In genomic region chr21:33019516-33019884, GRCh38 we compare ENCODE assay signal across 15 cellular contexts. TPM values are rescaled to one million over a fixed set of nuclear protein-coding genes. Genes with fewer than 3 reads are reported as not detected.
DNase-seq lines count a peak whose midpoint lies in the region; ATAC-seq and TF ChIP-seq lines count a peak whose summit lies in the region.
"Had no signal": no experiment of that assay in that cellular context is flagged by ENCODE, and none has a peak within 500 bp of the region (broad histone marks: within the 10 kb centered on the region; RNA-seq: fewer than 3 reads in every experiment).

No MANE protein-coding gene starts in this region.

- H3K4me1 ChIP-seq in hepatocyte (ENCODE audit: insufficient read depth) (peaks cover 9% of the 10 kb centered on the region), psoas muscle (peaks cover 24% of the 10 kb centered on the region)
- H3K4me1 ChIP-seq: HAP-1 had no signal

- 11% methylated on average over 16 of the region's 17 CpGs for WGBS in hepatocyte (ENCODE audit: low lambda C conversion rate, missing lambda C conversion rate)
- 15 to 24% (median 19%) methylated on average over 17 of the region's 17 CpGs for WGBS in psoas muscle, 3 donors

- no peak overlapping the region for H3K27ac Mint-ChIP-seq in activated CD8-positive, alpha-beta memory T cell treated with anti-CD3 and anti-CD28 coated beads, Interleukin-2, amount 10 ng/mL, durations not matched to agents 7 days and 5 days
- H3K27ac Mint-ChIP-seq in IgD-negative memory B cell (no peak overlapping the region), progenitor cell of endocrine pancreas (no peak overlapping the region)
- H3K27ac Mint-ChIP-seq: T-helper 1 cell treated with Interleukin-12 subunit alpha and Interleukin-12 subunit beta and Interleukin-4 antibody, amounts not matched to agents 30 μg/mL and 1 μg/mL, for 36 hours had no signal

- peaks cover 99% of the 10 kb centered on the region for H3K27me3 ChIP-seq in hepatocyte
- peaks cover 0 to 85% (median 37%) of the 10 kb centered on the region in 3 donors for H3K27me3 ChIP-seq in psoas muscle (ENCODE audit: insufficient read depth in 3 of 3, low read length in 2 of 3)

- no peak overlapping the region for H3K4me3 ChIP-seq in hepatocyte
- H3K4me3 ChIP-seq in psoas muscle: no peak overlapping the region
- H3K4me3 ChIP-seq: HAP-1 had no signal

- no peak overlapping the region for H2AFZ ChIP-seq in hepatocyte

- no peak overlapping the region for H3K4me3 Mint-ChIP-seq in activated CD8-positive, alpha-beta memory T cell treated with anti-CD3 and anti-CD28 coated beads, Interleukin-2, amount 10 ng/mL, durations not matched to agents 7 days and 5 days
- H3K4me3 Mint-ChIP-seq in IgD-negative memory B cell (peak overlapping the region in 3 of 4 donors; percentile 4 to 83 (median 31)), progenitor cell of endocrine pancreas (ENCODE audit: low read depth) (peak overlapping the region; percentile 43)
- H3K4me3 Mint-ChIP-seq: T-helper 1 cell treated with Interleukin-12 subunit alpha and Interleukin-12 subunit beta and Interleukin-4 antibody, amounts not matched to agents 30 μg/mL and 1 μg/mL, for 36 hours had no signal

- H3K36me3 Mint-ChIP-seq in activated CD8-positive, alpha-beta memory T cell treated with anti-CD3 and anti-CD28 coated beads, Interleukin-2, amount 10 ng/mL, durations not matched to agents 7 days and 5 days: no peaks in the 10 kb centered on the region
- H3K36me3 Mint-ChIP-seq in IgD-negative memory B cell (no peaks in the 10 kb centered on the region), progenitor cell of endocrine pancreas (ENCODE audit: insufficient read depth) (no peaks in the 10 kb centered on the region)

- no peak for TF ChIP-seq CTCF in hepatocyte (IDR thresholded peaks at IDR 0.05; ENCODE audit: poor library complexity)
- TF ChIP-seq CTCF in progenitor cell of endocrine pancreas (IDR thresholded peaks at IDR 0.05; ENCODE audit: unreplicated experiment): no peak
- no peak for TF ChIP-seq CTCF in psoas muscle (IDR thresholded peaks at IDR 0.05)

- intact Hi-C loops in psoas muscle (cut with DNase I): loop anchor here in 1 of 2 donors (5.0 kb wide), 1 partner anchor 48 kb away; no protein-coding TSS in a partner anchor

- H3K27me3 Mint-ChIP-seq in activated CD8-positive, alpha-beta memory T cell treated with anti-CD3 and anti-CD28 coated beads, Interleukin-2, amount 10 ng/mL, durations not matched to agents 7 days and 5 days: peaks cover 87% of the 10 kb centered on the region
- H3K27me3 Mint-ChIP-seq in IgD-negative memory B cell: peaks cover 68% of the 10 kb centered on the region
- peaks cover 91% of the 10 kb centered on the region for H3K27me3 Mint-ChIP-seq in progenitor cell of endocrine pancreas

- peak; percentile 21 for DNase-seq in activated CD8-positive, alpha-beta memory T cell treated with anti-CD3 and anti-CD28 coated beads, Interleukin-2, amount 10 ng/mL, durations not matched to agents 7 days and 5 days
- no peak for DNase-seq in activated CD8-positive, alpha-beta memory T cell treated with anti-CD3 and anti-CD28 coated beads, Interleukin-2, amount 50 U/mL, for 4 hours
- DNase-seq in hepatocyte (ENCODE audit: low spot score) (no peak), progenitor cell of endocrine pancreas (ENCODE audit: low spot score, unreplicated experiment) (no peak), psoas muscle (no peak)
- DNase-seq: midbrain, NCI-H1092 treated with DMSO at 0.1 percent for 48 hours, transverse colon had no signal

- no peaks in the 10 kb centered on the region for H3K79me2 ChIP-seq in hepatocyte

- CTCF ChIA-PET in activated CD8-positive, alpha-beta memory T cell treated with anti-CD3 and anti-CD28 coated beads, Interleukin-2, amount 10 ng/mL, durations not matched to agents 7 days and 5 days (lab: Charles Lee): no interaction called here

- H3K27ac ChIP-seq in hepatocyte: no peak overlapping the region
- H3K27ac ChIP-seq in psoas muscle: no peak overlapping the region
- H3K27ac ChIP-seq: transverse colon had no signal

- peak overlapping the region; percentile 80 for H3K4me2 ChIP-seq in hepatocyte

- no peaks in the 10 kb centered on the region for H3K9me3 ChIP-seq in hepatocyte (ENCODE audit: low read depth)
- no peaks in the 10 kb centered on the region for H3K9me3 ChIP-seq in psoas muscle
- H3K9me3 ChIP-seq: HAP-1, transverse colon had no signal

- peaks cover 15% of the 10 kb centered on the region for H3K4me1 Mint-ChIP-seq in activated CD8-positive, alpha-beta memory T cell treated with anti-CD3 and anti-CD28 coated beads, Interleukin-2, amount 10 ng/mL, durations not matched to agents 7 days and 5 days
- H3K4me1 Mint-ChIP-seq in IgD-negative memory B cell (peaks cover 2 to 20% (median 16%) of the 10 kb centered on the region in 3 donors), progenitor cell of endocrine pancreas (ENCODE audit: low read depth) (peaks cover 7% of the 10 kb centered on the region)

- H4K20me1 ChIP-seq in hepatocyte (ENCODE audit: insufficient read depth, poor library complexity, severe bottlenecking): no peaks in the 10 kb centered on the region

- H3K36me3 ChIP-seq in hepatocyte (replicated peaks; ENCODE audit: insufficient read depth, low read depth) (no peaks in the 10 kb centered on the region), psoas muscle (ENCODE audit: insufficient read depth in 1 of 2, low read depth in 1 of 2) (no peaks in the 10 kb centered on the region)
- H3K36me3 ChIP-seq: HAP-1, transverse colon had no signal

- H3K9me3 Mint-ChIP-seq in activated CD8-positive, alpha-beta memory T cell treated with anti-CD3 and anti-CD28 coated beads, Interleukin-2, amount 10 ng/mL, durations not matched to agents 7 days and 5 days (ENCODE audit: low read depth): no peaks in the 10 kb centered on the region
- H3K9me3 Mint-ChIP-seq in IgD-negative memory B cell (no peaks in the 10 kb centered on the region), progenitor cell of endocrine pancreas (ENCODE audit: low read depth) (no peaks in the 10 kb centered on the region)
- H3K9me3 Mint-ChIP-seq: T-helper 1 cell treated with Interleukin-12 subunit alpha and Interleukin-12 subunit beta and Interleukin-4 antibody, amounts not matched to agents 30 μg/mL and 1 μg/mL, for 36 hours had no signal

- no peak for ATAC-seq in activated CD8-positive, alpha-beta memory T cell treated with anti-CD3 and anti-CD28 coated beads, Interleukin-2, amount 10 ng/mL, durations not matched to agents 7 days and 5 days
- no peak for ATAC-seq in GM18858 (IDR thresholded peaks at IDR 0.05; ENCODE audit: unreplicated experiment)
- no peak for ATAC-seq in HG02970 (IDR thresholded peaks at IDR 0.05; ENCODE audit: low FRiP score, unreplicated experiment)
- ATAC-seq in psoas muscle: no peak
- ATAC-seq: sciatic nerve had no signal

- no peaks in the 10 kb centered on the region for H3K9me2 ChIP-seq in hepatocyte (replicated peaks; ENCODE audit: insufficient read depth)

RNA-seq across cellular contexts. Expression of gene OLIG2, which starts 6.2 kb away (rescaled TPM):
- total RNA-seq in activated CD8-positive, alpha-beta memory T cell treated with anti-CD3 and anti-CD28 coated beads, Interleukin-2, amount 10 ng/mL, durations not matched to agents 7 days and 5 days: not detected
- polyA plus RNA-seq in IgD-negative memory B cell (not detected), hepatocyte (not detected in 2 replicates), psoas muscle (under 1 TPM in 1 of 3 donors, not detected in 2; 0.03 TPM)
- total RNA-seq in hepatocyte (not detected in 2 replicates), progenitor cell of endocrine pancreas (0.72 and 1.4 TPM in 2 replicates), psoas muscle (under 1 TPM in 3 of 4 donors, not detected in 1; 0.08 to 0.22 (median 0.21) TPM)
- total RNA-seq: NCI-H460, sciatic nerve, transverse colon had no signal

RNA-seq across cellular contexts. Expression of gene OLIG1, which starts 50.4 kb away (rescaled TPM):
- not detected for total RNA-seq in activated CD8-positive, alpha-beta memory T cell treated with anti-CD3 and anti-CD28 coated beads, Interleukin-2, amount 10 ng/mL, durations not matched to agents 7 days and 5 days
- polyA plus RNA-seq in IgD-negative memory B cell (not detected), hepatocyte (not detected in 2 replicates), psoas muscle (under 1 TPM; 0.07 to 0.74 (median 0.23) TPM)
- total RNA-seq in hepatocyte (not detected in 2 replicates), progenitor cell of endocrine pancreas (0.13 and 0.38 TPM in 2 replicates), psoas muscle (1 to 10 TPM in 1 of 4 donors, under 1 TPM in 2, not detected in 1; 0.10 to 3.4 (median 0.44) TPM)
- total RNA-seq: NCI-H460, transverse colon had no signal
